3 cellular contexts compared by ENCODE assay signal in genomic region chr5:146194997-146195396, GRCh38. TPM values are rescaled to one million over a fixed set of nuclear protein-coding genes. Genes with fewer than 3 reads are reported as not detected.
DNase-seq lines count a peak whose midpoint lies in the region; ATAC-seq, FAIRE-seq and TF ChIP-seq lines count a peak whose summit lies in the region.
"Not testable (repeated sequence)": the region's sequence is repeated elsewhere in the genome, so short reads cannot be mapped to it uniquely, and the experiment has no call there.

No MANE protein-coding gene starts in this region.

- H3K27ac ChIP-seq in HEK293 (ENCODE audit: extremely low read depth, low read depth, low read length); K562 (ENCODE audit: extremely low read depth, low read depth, low read length): not testable (repeated sequence)

- BruUV-seq in K562 (replicated peaks; lab: Mats Ljungman, UMichigan) = not testable (repeated sequence)

- CTCF ChIA-PET in HEK293 (lab: Yijun Ruan, JAX); WTC11 (lab: Charles Lee); K562 (lab: Yijun Ruan, JAX; ENCODE audit: low intra/inter-chr PET ratio): not testable (repeated sequence)

- H3K9me1 ChIP-seq in K562 (ENCODE audit: control insufficient read depth, insufficient read depth, low read length) = not testable (repeated sequence)

- H4K20me1 ChIP-seq in K562 (replicated peaks; ENCODE audit: control insufficient read depth, insufficient read depth, low read length) = not testable (repeated sequence)

- not testable (repeated sequence) for TF ChIP-seq CTCF in HEK293 (tag by site-specific recombination; IDR thresholded peaks at IDR 0.05); WTC11 (IDR thresholded peaks at IDR 0.05); K562 (IDR thresholded peaks at IDR 0.05 in 2 of 3, conservative IDR thresholded peaks at IDR 0.05 in 1 of 3; ENCODE audit: insufficient read depth in 2 of 3, low read depth in 1 of 3, low read length in 3 of 3)

- not testable (repeated sequence) for H3K4me1 Mint-ChIP-seq in WTC11

- H3K27me3 Mint-ChIP-seq in WTC11 (ENCODE audit: low read depth) = not testable (repeated sequence)

- not testable (repeated sequence) for H3K79me2 ChIP-seq in K562 (ENCODE audit: control insufficient read depth, insufficient read depth, low read length)

- not testable (repeated sequence) for H3K9me3 ChIP-seq in HEK293 (ENCODE audit: control insufficient read depth, insufficient read depth, low read depth, low read length); K562 (replicated peaks; ENCODE audit: control insufficient read depth, insufficient read depth, low read depth, low read length)

- not testable (repeated sequence) for H3K36me3 ChIP-seq in HEK293 (ENCODE audit: control insufficient read depth in 2 of 2, insufficient read depth in 1 of 2, low read length in 2 of 2); K562 (ENCODE audit: control insufficient read depth, insufficient read depth, low read length)

- in situ Hi-C loops in K562 (cut with MboI) = not testable (repeated sequence)

- WGBS in K562 (ENCODE audit: insufficient coverage, low coverage, missing lambda C conversion rate) = 64% methylated on average over 4 of the region's 4 CpGs

- not testable (repeated sequence) for H2AFZ ChIP-seq in K562 (ENCODE audit: low read depth, low read length)

- TF ChIP-seq RAD21 in K562 (CRISPR knock-in tag; conservative IDR thresholded peaks at IDR 0.05 in 1 of 2, IDR thresholded peaks at IDR 0.05 in 1 of 2) = not testable (repeated sequence)

- H3K27me3 ChIP-seq in K562 (ENCODE audit: control insufficient read depth in 2 of 2, insufficient read depth in 2 of 2, low read length in 2 of 2) = not testable (repeated sequence)

- H3K4me1 ChIP-seq in HEK293 (ENCODE audit: control insufficient read depth, insufficient read depth, low read length); K562 (replicated peaks in 1 of 2; ENCODE audit: control insufficient read depth in 2 of 2, insufficient read depth in 2 of 2, low read length in 2 of 2): not testable (repeated sequence)

- FAIRE-seq in K562 (lab: Jason Lieb, UNC) = not testable (repeated sequence)

- H3K4me3 Mint-ChIP-seq in WTC11 = not testable (repeated sequence)

- intact Hi-C loops in K562 (cut with micrococcal nuclease) = not testable (repeated sequence)

- not testable (repeated sequence) for H3K4me2 ChIP-seq in K562 (ENCODE audit: insufficient read depth, low read length)

- not testable (repeated sequence) for ATAC-seq in WTC11, K562

- H3K9ac ChIP-seq in K562 (ENCODE audit: insufficient read depth in 1 of 2, low read depth in 2 of 2, low read length in 2 of 2) = not testable (repeated sequence)

- DNase-seq in WTC11 (ENCODE audit: low spot score); K562 (ENCODE audit: extremely low read depth in 1 of 4, low spot score in 3 of 4): not testable (repeated sequence)

- not testable (repeated sequence) for TF ChIP-seq POLR2A in K562 (conservative IDR thresholded peaks at IDR 0.05)

- H3K4me3 ChIP-seq in HEK293 (ENCODE audit: low read depth, low read length); K562: not testable (repeated sequence)

- H3K27ac Mint-ChIP-seq in WTC11 = not testable (repeated sequence)

- not testable (repeated sequence) for H3K36me3 Mint-ChIP-seq in WTC11

- H3K9me3 Mint-ChIP-seq in WTC11 = not testable (repeated sequence)

- TF ChIP-seq EP300 in K562 (IDR thresholded peaks at IDR 0.05; ENCODE audit: low read length) = not testable (repeated sequence)

- POLR2A ChIA-PET in HEK293 (lab: Yijun Ruan, JAX); WTC11 (lab: Charles Lee): not testable (repeated sequence)
- POLR2A ChIA-PET in K562 (lab: Yijun Ruan, JAX) = interaction anchor here (3.2 kb wide), 1 partner anchor 13 kb away, joined by 11 read pairs; the partner anchor contains the start of gene LARS1

TF ChIP-seq in HEK293, 187 proteins besides CTCF, POLR2A, EP300 and RAD21:
- TF ChIP-seq ZNF121 (tag by site-specific recombination; IDR thresholded peaks at IDR 0.05) = peak; percentile 71

TF ChIP-seq in WTC11, 78 proteins besides CTCF, POLR2A, EP300 and RAD21:
- TF ChIP-seq ZNF121 (CRISPR knock-in tag; IDR thresholded peaks at IDR 0.05) = 0 out of 2 replicates have a peak, but pooled peaks have one; percentile 27

TF ChIP-seq in K562, 482 proteins besides CTCF, POLR2A, EP300 and RAD21:
- peak; percentile 76 for TF ChIP-seq ZNF121 (CRISPR knock-in tag; conservative IDR thresholded peaks at IDR 0.05)
- 0 out of 2 replicates have a peak, but pooled peaks have one; percentile 16 for TF ChIP-seq BCOR (IDR thresholded peaks at IDR 0.05)
- TF ChIP-seq RBM25 (IDR thresholded peaks at IDR 0.05; ENCODE audit: low read depth, low read length, severe bottlenecking) = peak; percentile 28

RNA-seq across cellular contexts. Expression of gene RBM27, which starts 8.4 kb away (rescaled TPM):
- total RNA-seq in WTC11 (2021) = 29.4 to 32.6 TPM (median 29.8 TPM) in 3 replicates
- total RNA-seq in K562 (2011; cell fraction: chromatin; rRNA removed; ENCODE audit: low replicate concordance) = 46.2 and 92.1 TPM in 2 replicates
- total RNA-seq in K562 (2011; cell fraction: nucleolus; rRNA removed) = 28.3 and 32.6 TPM in 2 replicates
- total RNA-seq in K562 (2011; cell fraction: nucleoplasm; rRNA removed) = 51.2 and 75.7 TPM in 2 replicates
- 22.9 and 25.4 TPM in 2 replicates for total RNA-seq in K562 (2014; rRNA removed)
- total RNA-seq in K562 (2014; rRNA removed; fragmentation: Illumina TruSeq; extraction: Trizol) = 42.5 and 48.0 TPM in 2 replicates
- total RNA-seq in K562 (2015; rRNA removed; fragmentation: Illumina TruSeq; extraction: Trizol) = 39.7 and 45.4 TPM in 2 replicates
- 24.3 and 29.1 TPM in 2 replicates for total RNA-seq in K562 (2021)
- 30.9 and 33.4 TPM in 2 replicates for polyA plus RNA-seq in K562 (2011; rRNA removed)
- 10.6 and 18.2 TPM in 2 replicates for polyA plus RNA-seq in K562 (2011; cell fraction: cytosol; rRNA removed)
- 21.2 and 31.4 TPM in 2 replicates for polyA plus RNA-seq in K562 (2011; cell fraction: nucleus; rRNA removed)
- polyA plus RNA-seq in K562 (2012) = 10.2 and 16.1 TPM in 2 replicates
- 26.4 and 30.4 TPM in 2 replicates for polyA plus RNA-seq in K562 (2014; fragmentation: Illumina TruSeq; extraction: Trizol)
- polyA plus RNA-seq in K562 (2014; fragmentation: Nextera tagmentation; extraction: Ambion mirVana) = 1 to 10 TPM; 5.3 to 8.3 TPM
- 16.3 and 16.5 TPM in 2 replicates for polyA plus RNA-seq in K562 (2014; rRNA removed)
- 295 and 310 TPM in 2 replicates for polyA minus RNA-seq in K562 (2011; rRNA and poly(A)+ RNA removed)
- polyA minus RNA-seq in K562 (2011; cell fraction: cytosol; rRNA and poly(A)+ RNA removed) = 93.9 and 101 TPM in 2 replicates
- polyA minus RNA-seq in K562 (2011; cell fraction: nucleus; rRNA and poly(A)+ RNA removed) = 30.7 and 41.7 TPM in 2 replicates

RNA-seq across cellular contexts. Expression of gene LARS1, which starts 12.5 kb away (rescaled TPM):
- total RNA-seq in WTC11 (2021) (248 to 270 TPM (median 264 TPM) in 3 replicates), K562 (2014; rRNA removed) (122 and 125 TPM in 2 replicates), K562 (2014; rRNA removed; fragmentation: Illumina TruSeq; extraction: Trizol) (216 and 249 TPM in 2 replicates), K562 (2015; rRNA removed; fragmentation: Illumina TruSeq; extraction: Trizol) (149 and 164 TPM in 2 replicates), K562 (2021) (159 and 162 TPM in 2 replicates)
- total RNA-seq in K562 (2011; cell fraction: chromatin; rRNA removed; ENCODE audit: low replicate concordance) = 168 and 624 TPM in 2 replicates
- 53.9 and 70.5 TPM in 2 replicates for total RNA-seq in K562 (2011; cell fraction: nucleolus; rRNA removed)
- 141 and 178 TPM in 2 replicates for total RNA-seq in K562 (2011; cell fraction: nucleoplasm; rRNA removed)
- polyA plus RNA-seq in K562 (2011; rRNA removed) (62.2 and 66.8 TPM in 2 replicates), K562 (2014; fragmentation: Illumina TruSeq; extraction: Trizol) (151 and 187 TPM in 2 replicates), K562 (2014; fragmentation: Nextera tagmentation; extraction: Ambion mirVana) (100 to 1,000 TPM; 132 to 135 TPM), K562 (2014; rRNA removed) (111 and 112 TPM in 2 replicates)
- 15.1 and 43.3 TPM in 2 replicates for polyA plus RNA-seq in K562 (2011; cell fraction: cytosol; rRNA removed)
- 63.3 and 92.7 TPM in 2 replicates for polyA plus RNA-seq in K562 (2011; cell fraction: nucleus; rRNA removed)
- 152 and 158 TPM in 2 replicates for polyA plus RNA-seq in K562 (2012)
- polyA minus RNA-seq in K562 (2011; rRNA and poly(A)+ RNA removed) = 143 and 238 TPM in 2 replicates
- 66.3 and 108 TPM in 2 replicates for polyA minus RNA-seq in K562 (2011; cell fraction: cytosol; rRNA and poly(A)+ RNA removed)
- 50.4 and 137 TPM in 2 replicates for polyA minus RNA-seq in K562 (2011; cell fraction: nucleus; rRNA and poly(A)+ RNA removed)
